9 cellular contexts compared by ENCODE assay signal in the genomic region with DNA sequence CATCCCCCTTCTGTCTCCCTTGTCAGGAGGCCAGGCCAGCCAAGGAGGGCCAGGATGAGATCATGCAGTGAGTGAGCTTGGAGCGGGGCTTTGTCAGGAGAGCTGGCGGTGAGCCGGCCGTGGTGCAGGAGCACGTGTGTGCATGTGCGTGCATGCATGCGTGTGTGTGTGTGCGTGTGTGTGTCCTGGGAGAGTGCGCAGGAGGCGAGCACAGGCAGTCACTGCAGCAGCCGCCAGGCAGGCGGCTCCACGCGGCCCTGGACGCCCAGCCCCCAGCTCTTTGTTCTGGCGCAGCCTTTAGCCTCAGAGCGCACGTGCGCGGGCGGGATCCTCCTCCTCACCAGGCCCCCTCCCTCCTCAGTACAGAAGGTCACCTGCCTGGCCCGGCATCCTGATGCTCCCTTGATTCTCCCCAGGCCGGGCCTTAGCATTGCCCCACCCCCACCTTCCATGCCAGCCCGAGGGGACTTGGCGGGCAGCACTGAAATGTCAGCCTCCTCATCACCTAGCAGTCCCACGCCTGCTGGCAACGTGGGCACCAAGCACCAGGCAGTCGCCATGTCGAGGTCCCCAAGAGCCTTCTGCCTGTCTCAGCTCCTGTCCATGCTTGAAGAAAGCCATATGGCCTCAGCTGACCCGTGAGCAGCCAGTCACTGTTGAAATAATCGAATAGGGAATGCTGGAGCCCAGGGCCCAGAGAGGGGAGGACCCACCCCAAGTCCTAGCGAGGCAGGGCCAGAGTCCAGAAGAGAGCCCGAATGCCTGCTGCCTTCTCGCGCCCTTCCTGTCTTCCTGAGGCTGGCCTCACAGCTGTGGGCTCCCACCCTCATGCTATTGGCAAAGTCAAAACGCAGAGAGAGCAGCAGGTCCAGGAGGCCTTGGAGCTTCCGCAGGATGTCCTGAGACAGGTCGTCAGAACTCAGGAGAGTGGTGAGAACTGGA.
A peak's percentile ranks its signal among the peaks of the same experiment; 100 is the strongest.
DNase-seq lines count a peak whose midpoint lies in the region; ATAC-seq and TF ChIP-seq lines count a peak whose summit lies in the region.
"Had no signal": no experiment of that assay in that cellular context is flagged by ENCODE, and none has a peak within 500 bp of the region (broad histone marks: within the 10 kb centered on the region; RNA-seq: fewer than 3 reads in every experiment).

No MANE protein-coding gene starts in this region.

- peak; percentile 88 for DNase-seq in NCI-H446 treated with DMSO at 0.1 percent for 48 hours (lab: John Stamatoyannopoulos, UW)
- peak; percentile 49 for DNase-seq in epithelial cell of prostate (ENCODE audit: low read depth, low spot score)
- peak; percentile 52 for DNase-seq in lower lobe of right lung
- no peak for DNase-seq in activated CD8-positive, alpha-beta memory T cell treated with anti-CD3 and anti-CD28 coated beads, Interleukin-2, amount 10 ng/mL, durations not matched to agents 7 days and 5 days
- no peak for DNase-seq in activated naive CD4-positive, alpha-beta T cell treated with anti-CD3 and anti-CD28 coated beads, Interleukin-2, amount 50 U/mL, for 16 hours
- no peak for DNase-seq in NCI-H2171 treated with DMSO at 0.1 percent for 48 hours (lab: John Stamatoyannopoulos, UW)
- DNase-seq: activated CD4-positive, CD25-positive, alpha-beta regulatory T cell had no signal

- ATAC-seq in lower lobe of right lung (peak; percentile 2 to 6), GM18498 (IDR thresholded peaks at IDR 0.05; ENCODE audit: unreplicated experiment) (no peak)
- ATAC-seq in activated CD8-positive, alpha-beta memory T cell treated with anti-CD3 and anti-CD28 coated beads, Interleukin-2, amount 10 ng/mL, durations not matched to agents 7 days and 5 days: no peak

- intact Hi-C loops in lower lobe of right lung (cut with DNase I): no loop called here

- H3K4me3 ChIP-seq in lower lobe of right lung: no peak overlapping the region

- H3K4me3 Mint-ChIP-seq in activated CD8-positive, alpha-beta memory T cell treated with anti-CD3 and anti-CD28 coated beads, Interleukin-2, amount 10 ng/mL, durations not matched to agents 7 days and 5 days: no peak overlapping the region

- CTCF ChIA-PET in activated CD8-positive, alpha-beta memory T cell treated with anti-CD3 and anti-CD28 coated beads, Interleukin-2, amount 10 ng/mL, durations not matched to agents 7 days and 5 days (lab: Charles Lee): interaction anchor here (1.5 kb wide), 1 partner anchor 24 kb away, joined by 4 read pairs; no protein-coding TSS in a partner anchor

- H3K27me3 Mint-ChIP-seq in activated CD8-positive, alpha-beta memory T cell treated with anti-CD3 and anti-CD28 coated beads, Interleukin-2, amount 10 ng/mL, durations not matched to agents 7 days and 5 days: no peaks in the 10 kb centered on the region

- no peaks in the 10 kb centered on the region for H3K36me3 Mint-ChIP-seq in activated CD8-positive, alpha-beta memory T cell treated with anti-CD3 and anti-CD28 coated beads, Interleukin-2, amount 10 ng/mL, durations not matched to agents 7 days and 5 days

- H3K9me3 ChIP-seq in lower lobe of right lung: no peaks in the 10 kb centered on the region

- no peak for TF ChIP-seq CTCF in lower lobe of right lung (IDR thresholded peaks at IDR 0.05)

- H3K27ac ChIP-seq in epithelial cell of prostate (no peak overlapping the region), lower lobe of right lung (peak overlapping the region; percentile 81), temporal lobe (ENCODE audit: low read depth, low read length) (peak overlapping the region; percentile 67)

- H3K36me3 ChIP-seq in lower lobe of right lung: peaks cover 69% of the 10 kb centered on the region

- H3K27ac Mint-ChIP-seq in activated CD8-positive, alpha-beta memory T cell treated with anti-CD3 and anti-CD28 coated beads, Interleukin-2, amount 10 ng/mL, durations not matched to agents 7 days and 5 days: no peak overlapping the region

- H3K4me1 ChIP-seq in lower lobe of right lung: peaks cover 59% of the 10 kb centered on the region

- no peaks in the 10 kb centered on the region for H3K9me3 Mint-ChIP-seq in activated CD8-positive, alpha-beta memory T cell treated with anti-CD3 and anti-CD28 coated beads, Interleukin-2, amount 10 ng/mL, durations not matched to agents 7 days and 5 days (ENCODE audit: low read depth)

- no peaks in the 10 kb centered on the region for H3K27me3 ChIP-seq in lower lobe of right lung (ENCODE audit: low read depth)

- no peaks in the 10 kb centered on the region for H3K4me1 Mint-ChIP-seq in activated CD8-positive, alpha-beta memory T cell treated with anti-CD3 and anti-CD28 coated beads, Interleukin-2, amount 10 ng/mL, durations not matched to agents 7 days and 5 days

Comparison
In these comparisons a context has a peak if more than half of its experiments do, and no peak if none do; other contexts are left out.
1. DNase-seq: peak in NCI-H446 treated with DMSO at 0.1 percent for 48 hours (single experiment), epithelial cell of prostate (single experiment) and lower lobe of right lung (single experiment); none in activated CD8-positive, alpha-beta memory T cell treated with anti-CD3 and anti-CD28 coated beads, Interleukin-2, amount 10 ng/mL, durations not matched to agents 7 days and 5 days (single experiment), activated naive CD4-positive, alpha-beta T cell treated with anti-CD3 and anti-CD28 coated beads, Interleukin-2, amount 50 U/mL, for 16 hours (single experiment) and NCI-H2171 treated with DMSO at 0.1 percent for 48 hours (single experiment).
2. ATAC-seq: peak in lower lobe of right lung (2 of 2); none in GM18498 (single experiment) and activated CD8-positive, alpha-beta memory T cell treated with anti-CD3 and anti-CD28 coated beads, Interleukin-2, amount 10 ng/mL, durations not matched to agents 7 days and 5 days (single experiment).